In genomic region chr1:226547754-226548191, GRCh38 we compare ENCODE assay signal across 8 cellular contexts. TPM values are rescaled to one million over a fixed set of nuclear protein-coding genes. Genes with fewer than 3 reads are reported as not detected.
DNase-seq lines count a peak whose midpoint lies in the region; ATAC-seq and TF ChIP-seq lines count a peak whose summit lies in the region.

No MANE protein-coding gene starts in this region.

- in situ Hi-C loops in gastrocnemius medialis (cut with MboI; ENCODE audit: low sequenced_read_pairs in 4 of 4) = no loop called here

- intact Hi-C loops in ascending aorta (cut with DNase I) (loop anchor here (2.0 to 10.0 kb wide), 6 partner anchors 21 to 280 kb away; partner anchors contain the start of genes ITPKB and LIN9), right cardiac atrium (cut with DNase I) (loop anchor here in 3 of 4 donors (5.0 to 10.0 kb wide), 4 partner anchors 57 to 280 kb away; no protein-coding TSS in a partner anchor), gastrocnemius medialis (cut with DNase I; ENCODE audit: low total_unique reads) (loop anchor here (2.0 to 5.0 kb wide), 2 partner anchors 61 to 280 kb away; no protein-coding TSS in a partner anchor)

- ATAC-seq in HG02610 (IDR thresholded peaks at IDR 0.05; ENCODE audit: unreplicated experiment) (peak; percentile 67), right cardiac atrium (peak; percentile 75 to 83), gastrocnemius medialis (peak; percentile 78 to 85), HG03571 (IDR thresholded peaks at IDR 0.05; ENCODE audit: unreplicated experiment) (no peak)

- H3K9me3 ChIP-seq in ascending aorta = no peaks in the 10 kb centered on the region
- H3K9me3 ChIP-seq in right cardiac atrium (ENCODE audit: control insufficient read depth, low read length) = no peaks in the 10 kb centered on the region
- no peaks in the 10 kb centered on the region for H3K9me3 ChIP-seq in gastrocnemius medialis

- H3K4me1 ChIP-seq in ascending aorta (peaks cover 0 to 18% of the 10 kb centered on the region in 2 donors), right cardiac atrium (ENCODE audit: control insufficient read depth, insufficient read depth, low read length) (peaks cover 12% of the 10 kb centered on the region), gastrocnemius medialis (peaks cover 17 to 21% of the 10 kb centered on the region in 2 donors)

- H3K4me3 ChIP-seq in ascending aorta = peak overlapping the region; percentile 65 to 68
- H3K4me3 ChIP-seq in right cardiac atrium (ENCODE audit: low read length) = peak overlapping the region; percentile 74
- H3K4me3 ChIP-seq in gastrocnemius medialis = peak overlapping the region in 2 of 4 donors; percentile 50 to 57

- peak in 1 of 2 donors; percentile 20 for TF ChIP-seq POLR2A in gastrocnemius medialis (IDR thresholded peaks at IDR 0.05)

- peak; percentile 88 for DNase-seq in EL
- DNase-seq in NCI-H2029 (lab: John Stamatoyannopoulos, UW) = peak; percentile 75
- peak; percentile 20 for DNase-seq in T-helper 22 cell (ENCODE audit: low read depth)
- DNase-seq in ascending aorta (ENCODE audit: low spot score in 2 of 2) = peak; percentile 30 to 91
- DNase-seq in right cardiac atrium = peak; percentile 81 to 92 (median 87)
- DNase-seq in gastrocnemius medialis = peak; percentile 78 to 82

- H3K27ac ChIP-seq in ascending aorta (no peak overlapping the region), right cardiac atrium (ENCODE audit: low read length) (no peak overlapping the region), gastrocnemius medialis (peak overlapping the region in 3 of 4 donors; percentile 13 to 61 (median 47))

- H3K27me3 ChIP-seq in ascending aorta = no peaks in the 10 kb centered on the region
- no peaks in the 10 kb centered on the region for H3K27me3 ChIP-seq in right cardiac atrium (ENCODE audit: control insufficient read depth, insufficient read depth)
- peaks cover 9 to 20% (median 10%) of the 10 kb centered on the region in 3 donors for H3K27me3 ChIP-seq in gastrocnemius medialis

- peak; percentile 73 to 92 (median 90) for TF ChIP-seq CTCF in ascending aorta (IDR thresholded peaks at IDR 0.05)
- peak; percentile 68 to 90 (median 78) for TF ChIP-seq CTCF in gastrocnemius medialis (IDR thresholded peaks at IDR 0.05 in 4 of 5, conservative IDR thresholded peaks at IDR 0.05 in 1 of 5)

- 5% methylated on average over 16 of the region's 16 CpGs for WGBS in right cardiac atrium

- no peaks in the 10 kb centered on the region for H3K36me3 ChIP-seq in ascending aorta
- H3K36me3 ChIP-seq in gastrocnemius medialis = no peaks in the 10 kb centered on the region

RNA-seq across cellular contexts. Expression of gene STUM, which starts 0.8 kb away (rescaled TPM):
- 3.0 TPM for total RNA-seq in ascending aorta
- 1 to 10 TPM in 2 of 4 donors, under 1 TPM in 2; 0.47 to 1.2 (median 0.86) TPM for total RNA-seq in right cardiac atrium
- 0.70 TPM for polyA plus RNA-seq in right cardiac atrium
- 1 to 10 TPM in 2 of 4 donors, under 1 TPM in 2; 0.92 to 1.9 (median 1.0) TPM for total RNA-seq in gastrocnemius medialis

Comparison
In these comparisons a context has a peak if more than half of its experiments do, and no peak if none do; other contexts are left out.
1. DNase-seq: peak in every context shown above with its lines; median percentile 88 in EL; 87 in right cardiac atrium; 80 in gastrocnemius medialis; 75 in NCI-H2029; 60 in ascending aorta; 20 in T-helper 22 cell.
2. H3K27ac ChIP-seq: peak in gastrocnemius medialis (3 of 4); none in ascending aorta (0 of 2) and right cardiac atrium (single experiment).